In genomic region chr15:88835119-88835518, GRCh38 we compare ENCODE assay signal across 17 cellular contexts. TPM values are rescaled to one million over a fixed set of nuclear protein-coding genes. Genes with fewer than 3 reads are reported as not detected.
"Had no signal": no experiment of that assay in that cellular context is flagged by ENCODE, and none has a peak within 500 bp of the region (broad histone marks: within the 10 kb centered on the region; RNA-seq: fewer than 3 reads in every experiment).

No MANE protein-coding gene starts in this region.

- H3K27me3 Mint-ChIP-seq: stimulated activated naive CD8-positive, alpha-beta T cell treated with anti-CD3 and anti-CD28 coated beads, Interleukin-15, Interleukin-2, amounts not matched to agents 100 ng/mL and 50 ng/mL, for 24 hours had no signal

- H3K27ac Mint-ChIP-seq: activated naive CD4-positive, alpha-beta T cell treated with anti-CD3 and anti-CD28 coated beads, Interleukin-2, amount 50 U/mL, for 24 hours; stimulated activated naive CD8-positive, alpha-beta T cell treated with anti-CD3 and anti-CD28 coated beads, Interleukin-15, Interleukin-2, amounts not matched to agents 100 ng/mL and 50 ng/mL, for 24 hours had no signal

- H3K4me3 Mint-ChIP-seq: activated naive CD4-positive, alpha-beta T cell treated with anti-CD3 and anti-CD28 coated beads, Interleukin-2, amount 50 U/mL, for 24 hours; stimulated activated naive CD8-positive, alpha-beta T cell treated with anti-CD3 and anti-CD28 coated beads, Interleukin-15, Interleukin-2, amounts not matched to agents 100 ng/mL and 50 ng/mL, for 24 hours had no signal

- H3K27ac ChIP-seq: adrenal gland, esophagus muscularis mucosa, gastroesophageal sphincter, heart right ventricle, lower lobe of right lung, ovary, right lobe of liver, testis, upper lobe of right lung, WERI-Rb-1 had no signal

- H3K36me3 ChIP-seq: adrenal gland, esophagus muscularis mucosa, gastroesophageal sphincter, heart right ventricle, lower lobe of right lung, ovary, right lobe of liver, upper lobe of right lung, WERI-Rb-1 had no signal

- H3K4me1 Mint-ChIP-seq: activated naive CD4-positive, alpha-beta T cell treated with anti-CD3 and anti-CD28 coated beads, Interleukin-2, amount 50 U/mL, for 24 hours had no signal

- H3K4me3 ChIP-seq: adrenal gland, coronary artery, esophagus muscularis mucosa, gastroesophageal sphincter, heart right ventricle, lower lobe of right lung, ovary, right lobe of liver, testis, upper lobe of right lung had no signal

- DNase-seq: activated CD4-positive, alpha-beta T cell treated with anti-CD3 and anti-CD28 coated beads, Interleukin-2, amount 50 U/mL, for 48 hours; heart right ventricle; left colon; lower lobe of right lung; right lobe of liver; upper lobe of right lung; WERI-Rb-1 had no signal

- ATAC-seq: left colon had no signal

- H3K36me3 Mint-ChIP-seq: activated naive CD4-positive, alpha-beta T cell treated with anti-CD3 and anti-CD28 coated beads, Interleukin-2, amount 50 U/mL, for 24 hours had no signal

- H3K27me3 ChIP-seq: adrenal gland, esophagus muscularis mucosa, ovary, right lobe of liver, testis, upper lobe of right lung had no signal

- H3K9me3 ChIP-seq: adrenal gland, esophagus muscularis mucosa, gastroesophageal sphincter, heart right ventricle, lower lobe of right lung, ovary, right lobe of liver, testis, upper lobe of right lung had no signal

- H3K4me1 ChIP-seq: adrenal gland, heart right ventricle, lower lobe of right lung, right lobe of liver, upper lobe of right lung had no signal

RNA-seq across cellular contexts. Expression of gene ACAN, which starts 31.9 kb away (rescaled TPM):
- total RNA-seq: pulmonary artery endothelial cell; T-helper 1 cell treated with Interleukin-12 subunit alpha and Interleukin-12 subunit beta and Interleukin-4 antibody, amounts not matched to agents 30 ng/mL and 1 ng/mL, for 36 hours had no signal
